In the genomic region with DNA sequence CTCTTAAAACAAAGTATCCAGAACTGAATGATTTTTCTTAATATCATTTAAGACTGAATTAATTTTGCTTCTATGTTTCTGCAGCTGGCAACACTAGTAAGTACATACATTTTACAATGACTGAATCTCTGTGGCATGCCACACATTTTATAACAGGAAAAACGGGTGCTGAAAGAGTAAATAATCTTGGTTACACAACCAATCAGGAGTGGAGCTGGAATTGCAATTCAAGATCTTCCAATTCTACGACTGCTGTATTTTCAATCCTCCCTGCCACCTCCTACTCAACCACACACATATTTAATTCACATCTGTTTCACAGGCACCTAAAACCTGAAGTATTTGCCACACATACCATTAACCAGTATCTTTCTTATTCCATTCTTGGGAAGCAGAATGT, we compare ENCODE assay signal across 1 cellular context.
TF ChIP-seq lines count a peak whose summit lies in the region.

No MANE protein-coding gene starts in this region.

TF ChIP-seq in HepG2, 621 proteins besides CTCF, POLR2A, EP300 and RAD21:
- TF ChIP-seq HDAC2 (CRISPR knock-in tag; IDR thresholded peaks at IDR 0.05) (no peak), ZBTB7A (CRISPR knock-in tag; IDR thresholded peaks at IDR 0.05) (no peak), ZMYM3 (CRISPR knock-in tag; IDR thresholded peaks at IDR 0.05) (no peak), KMT2B (CRISPR knock-in tag; IDR thresholded peaks at IDR 0.05) (no peak), NFIB (CRISPR knock-in tag; IDR thresholded peaks at IDR 0.05; ENCODE audit: borderline replicate concordance) (no peak), IRF9 (CRISPR knock-in tag; IDR thresholded peaks at IDR 0.05; ENCODE audit: borderline replicate concordance) (no peak), MED8 (CRISPR knock-in tag; IDR thresholded peaks at IDR 0.05; ENCODE audit: insufficient replicate concordance) (no peak), ZFP41 (CRISPR knock-in tag; IDR thresholded peaks at IDR 0.05; ENCODE audit: borderline replicate concordance) (no peak), ZNF557 (CRISPR knock-in tag; IDR thresholded peaks at IDR 0.05) (no peak), ZFP36 (IDR thresholded peaks at IDR 0.05; ENCODE audit: borderline replicate concordance, low read depth, low read length, partially characterized antibody) (no peak), ZNF792 (CRISPR knock-in tag; IDR thresholded peaks at IDR 0.05) (no peak), FOXM1 (CRISPR knock-in tag; IDR thresholded peaks at IDR 0.05) (no peak), TBX2 (CRISPR knock-in tag; IDR thresholded peaks at IDR 0.05; ENCODE audit: borderline replicate concordance) (no peak), ARID4A (CRISPR knock-in tag; IDR thresholded peaks at IDR 0.05; ENCODE audit: borderline replicate concordance) (no peak), SNRNP70 (IDR thresholded peaks at IDR 0.05; ENCODE audit: low read depth, low read length) (no peak), ZBTB2 (CRISPR knock-in tag; IDR thresholded peaks at IDR 0.05; ENCODE audit: low read depth) (no peak), ZNF556 (CRISPR knock-in tag; IDR thresholded peaks at IDR 0.05; ENCODE audit: borderline replicate concordance) (no peak), RELA (CRISPR knock-in tag; IDR thresholded peaks at IDR 0.05) (no peak), BORCS8-MEF2B (CRISPR knock-in tag; IDR thresholded peaks at IDR 0.05) (no peak), TGIF2 (CRISPR knock-in tag; IDR thresholded peaks at IDR 0.05) (no peak)
